11 cellular contexts compared by ENCODE assay signal in the genomic region with DNA sequence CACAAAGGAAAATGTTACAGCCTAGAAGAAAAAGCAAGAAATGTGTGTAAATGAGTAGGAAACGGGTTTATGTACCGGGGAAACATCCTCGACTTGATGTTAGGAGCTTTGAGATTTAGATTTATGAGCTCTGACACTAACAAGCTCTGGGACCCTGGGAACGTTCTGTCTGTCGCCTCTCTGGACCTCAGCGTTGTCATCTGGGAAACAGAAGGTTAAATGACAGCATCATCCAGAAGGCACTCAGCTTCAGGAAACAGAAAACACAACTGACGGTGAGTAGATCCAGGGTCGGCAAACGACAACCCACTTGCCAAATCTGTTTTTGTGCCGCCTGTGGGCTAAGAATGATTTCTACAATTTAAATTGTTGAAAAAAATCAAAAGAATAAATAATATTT. TPM values are rescaled to one million over a fixed set of nuclear protein-coding genes. Genes with fewer than 3 reads are reported as not detected.
A peak's percentile ranks its signal among the peaks of the same experiment; 100 is the strongest.
DNase-seq lines count a peak whose midpoint lies in the region; ATAC-seq and TF ChIP-seq lines count a peak whose summit lies in the region.
"Had no signal": no experiment of that assay in that cellular context is flagged by ENCODE, and none has a peak within 500 bp of the region (broad histone marks: within the 10 kb centered on the region; RNA-seq: fewer than 3 reads in every experiment).

No MANE protein-coding gene starts in this region.

- TF ChIP-seq POLR2A in esophagus squamous epithelium (IDR thresholded peaks at IDR 0.05), result no peak

- peaks cover 0 to 7% (median 0%) of the 10 kb centered on the region in 4 donors for H3K27me3 ChIP-seq in esophagus squamous epithelium
- H3K27me3 ChIP-seq: breast epithelium had no signal

- no peaks in the 10 kb centered on the region for H3K9me3 ChIP-seq in esophagus squamous epithelium

- TF ChIP-seq CTCF in esophagus squamous epithelium (IDR thresholded peaks at IDR 0.05), result no peak
- no peak for TF ChIP-seq CTCF in osteocyte (IDR thresholded peaks at IDR 0.05)

- peaks cover 25% of the 10 kb centered on the region for H3K27me3 Mint-ChIP-seq in osteocyte (ENCODE audit: unreplicated experiment)

- H3K4me1 Mint-ChIP-seq in osteocyte (ENCODE audit: unreplicated experiment), result peaks cover 15% of the 10 kb centered on the region
- H3K4me1 Mint-ChIP-seq: activated T-helper 17 cell treated with anti-CD3 and anti-CD28 coated beads, Interleukin-2, amount 50 U/mL, for 72 hours had no signal

- DNase-seq in DMS153 (lab: John Stamatoyannopoulos, UW) (peak; percentile 20), NCI-H2029 treated with DMSO at 0.1 percent for 48 hours (lab: John Stamatoyannopoulos, UW) (peak; percentile 79), esophagus squamous epithelium (lab: John Stamatoyannopoulos, UW) (no peak), osteocyte (ENCODE audit: extremely low spot score, unreplicated experiment) (no peak), GM03348 (ENCODE audit: low spot score) (no peak), medulla oblongata (ENCODE audit: extremely low spot score) (no peak)

- H3K4me1 ChIP-seq in esophagus squamous epithelium, result peaks cover 0 to 12% (median 0%) of the 10 kb centered on the region in 3 donors
- H3K4me1 ChIP-seq: breast epithelium had no signal

- peak overlapping the region in 1 of 4 donors; percentile 8 for H3K4me3 ChIP-seq in esophagus squamous epithelium

- WGBS in esophagus squamous epithelium, 2 donors, result 26 to 48% methylated on average over 10 of the region's 10 CpGs

- ATAC-seq in HG02610 (IDR thresholded peaks at IDR 0.05; ENCODE audit: unreplicated experiment) (no peak), HG02973 (IDR thresholded peaks at IDR 0.05; ENCODE audit: unreplicated experiment) (no peak)

- H3K36me3 ChIP-seq in esophagus squamous epithelium, result no peaks in the 10 kb centered on the region
- H3K36me3 ChIP-seq: breast epithelium had no signal

- peak overlapping the region; percentile 63 for H3K27ac Mint-ChIP-seq in osteocyte (ENCODE audit: unreplicated experiment)
- H3K27ac Mint-ChIP-seq: activated T-helper 17 cell treated with anti-CD3 and anti-CD28 coated beads, Interleukin-2, amount 50 U/mL, for 72 hours; B cell had no signal

- H3K9me3 Mint-ChIP-seq in osteocyte (ENCODE audit: unreplicated experiment), result no peaks in the 10 kb centered on the region
- H3K9me3 Mint-ChIP-seq: activated T-helper 17 cell treated with anti-CD3 and anti-CD28 coated beads, Interleukin-2, amount 50 U/mL, for 72 hours had no signal

- H3K27ac ChIP-seq in esophagus squamous epithelium, result peak overlapping the region in 3 of 4 donors; percentile 7 to 55 (median 42)

- no peak overlapping the region for H3K4me3 Mint-ChIP-seq in osteocyte (ENCODE audit: unreplicated experiment)
- H3K4me3 Mint-ChIP-seq: activated T-helper 17 cell treated with anti-CD3 and anti-CD28 coated beads, Interleukin-2, amount 50 U/mL, for 72 hours; B cell had no signal

- H3K36me3 Mint-ChIP-seq in osteocyte (ENCODE audit: unreplicated experiment), result no peaks in the 10 kb centered on the region

- intact Hi-C loops in esophagus squamous epithelium (cut with DNase I), result loop anchor here (5.0 to 10.0 kb wide), 2 partner anchors 221 to 398 kb away; no protein-coding TSS in a partner anchor

RNA-seq across cellular contexts. Expression of a gene that starts 46.9 kb away (rescaled TPM):
- total RNA-seq in esophagus squamous epithelium (under 1 TPM in 2 of 4 donors, not detected in 2; 0.04 to 0.15 TPM), osteocyte (0.13 TPM in 1 of 2 replicates, not detected in the other)
- total RNA-seq: activated T-helper 17 cell treated with anti-CD3 and anti-CD28 coated beads, Interleukin-2, amount 50 U/mL, for 72 hours; B cell had no signal

Comparison
In these comparisons a context has a peak if more than half of its experiments do, and no peak if none do; other contexts are left out.
1. DNase-seq: peak in DMS153 (single experiment) and NCI-H2029 treated with DMSO at 0.1 percent for 48 hours (single experiment); none in esophagus squamous epithelium (single experiment), osteocyte (single experiment), GM03348 (single experiment) and medulla oblongata (single experiment).